17 cellular contexts compared by ENCODE assay signal in the genomic region with DNA sequence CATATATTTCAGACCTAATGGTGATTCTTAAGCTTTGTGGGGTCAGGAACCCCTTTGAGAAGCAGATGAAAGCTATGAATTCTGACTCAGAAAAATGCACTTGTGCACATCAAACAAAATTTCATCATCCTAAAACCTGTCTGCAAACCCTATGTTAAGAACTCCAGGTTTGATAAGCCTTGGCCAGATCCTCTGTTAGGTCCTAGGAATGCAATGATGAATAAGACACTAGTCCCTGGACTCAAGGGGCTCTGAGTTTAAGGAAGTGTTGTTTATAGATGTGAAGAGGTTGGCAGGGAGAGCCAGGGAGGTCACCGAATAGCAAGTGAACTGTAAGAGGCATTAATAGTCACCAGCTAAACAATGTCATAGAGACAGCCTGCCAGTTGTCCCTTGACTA.
"Had no signal": no experiment of that assay in that cellular context is flagged by ENCODE, and none has a peak within 500 bp of the region (broad histone marks: within the 10 kb centered on the region; RNA-seq: fewer than 3 reads in every experiment).

No MANE protein-coding gene starts in this region.

- H3K36me3 Mint-ChIP-seq: memory B cell; naive B cell; stimulated activated effector memory CD8-positive, alpha-beta T cell treated with anti-CD3 and anti-CD28 coated beads, Interleukin-12 subunit alpha, Interleukin-12 subunit beta, amount 100 ng/mL, for 72 hours had no signal

- DNase-seq: activated B cell treated with CpG ODN at 0.5 μM for 24 hours; activated CD8-positive, alpha-beta memory T cell treated with anti-CD3 and anti-CD28 coated beads, Interleukin-2, amount 50 U/mL, for 48 hours; activated gamma-delta T cell treated with Interleukin-2 at 50 U/mL for 16 hours; cerebellar nuclear complex; effector CD4-positive, alpha-beta T cell; gastrocnemius medialis; left ventricle myocardium superior; naive B cell; SJCRH30 had no signal

- ATAC-seq: gastrocnemius medialis, sciatic nerve had no signal

- H3K4me1 ChIP-seq: ascending aorta, gastrocnemius medialis, parathyroid adenoma, SJCRH30 had no signal

- H3K4me3 ChIP-seq: gastrocnemius medialis, mucosa of descending colon, SJCRH30 had no signal

- H3K27ac Mint-ChIP-seq: activated B cell treated with CpG ODN at 0.5 μM for 24 hours; memory B cell; stimulated activated effector memory CD8-positive, alpha-beta T cell treated with anti-CD3 and anti-CD28 coated beads, Interleukin-12 subunit alpha, Interleukin-12 subunit beta, amount 100 ng/mL, for 72 hours; T-helper 1 cell treated with Interleukin-12 subunit alpha and Interleukin-12 subunit beta and Interleukin-4 antibody, amounts not matched to agents 30 μg/mL and 1 μg/mL, for 36 hours had no signal

- H3K9me3 Mint-ChIP-seq: activated B cell treated with CpG ODN at 0.5 μM for 24 hours; memory B cell; stimulated activated effector memory CD8-positive, alpha-beta T cell treated with anti-CD3 and anti-CD28 coated beads, Interleukin-12 subunit alpha, Interleukin-12 subunit beta, amount 100 ng/mL, for 72 hours; T-helper 1 cell treated with Interleukin-12 subunit alpha and Interleukin-12 subunit beta and Interleukin-4 antibody, amounts not matched to agents 30 μg/mL and 1 μg/mL, for 36 hours had no signal

- H3K27ac ChIP-seq: gastrocnemius medialis, neutrophil, parathyroid adenoma, SJCRH30 had no signal

- H3K27me3 ChIP-seq: ascending aorta, gastrocnemius medialis, SJCRH30 had no signal

- H3K9me3 ChIP-seq: ascending aorta, gastrocnemius medialis, mucosa of descending colon, neutrophil, SJCRH30 had no signal

- H3K4me1 Mint-ChIP-seq: activated B cell treated with CpG ODN at 0.5 μM for 24 hours had no signal

- H3K4me3 Mint-ChIP-seq: activated B cell treated with CpG ODN at 0.5 μM for 24 hours; memory B cell; naive B cell; T-helper 1 cell treated with Interleukin-12 subunit alpha and Interleukin-12 subunit beta and Interleukin-4 antibody, amounts not matched to agents 30 μg/mL and 1 μg/mL, for 36 hours had no signal

- H3K36me3 ChIP-seq: ascending aorta, gastrocnemius medialis, neutrophil, SJCRH30 had no signal
